In genomic region chr2:75548036-75548573, GRCh38 we compare ENCODE assay signal across 11 cellular contexts. TPM values are rescaled to one million over a fixed set of nuclear protein-coding genes. Genes with fewer than 3 reads are reported as not detected.
DNase-seq lines count a peak whose midpoint lies in the region; ATAC-seq, FAIRE-seq and TF ChIP-seq lines count a peak whose summit lies in the region.
"Had no signal": no experiment of that assay in that cellular context is flagged by ENCODE, and none has a peak within 500 bp of the region (broad histone marks: within the 10 kb centered on the region; RNA-seq: fewer than 3 reads in every experiment).

No MANE protein-coding gene starts in this region.

- H3K27me3 Mint-ChIP-seq in mesothelial cell of epicardium (ENCODE audit: low read depth): no peaks in the 10 kb centered on the region

- no peak overlapping the region for H3K4me3 Mint-ChIP-seq in mesothelial cell of epicardium

- H3K9me2 ChIP-seq in hepatocyte (replicated peaks; ENCODE audit: insufficient read depth): no peaks in the 10 kb centered on the region

- no peak overlapping the region for H3K27ac Mint-ChIP-seq in mesothelial cell of epicardium

- H3K9me3 Mint-ChIP-seq in mesothelial cell of epicardium: no peaks in the 10 kb centered on the region

- peaks cover 4% of the 10 kb centered on the region for H3K4me1 Mint-ChIP-seq in mesothelial cell of epicardium

- H3K4me2 ChIP-seq in hepatocyte: no peak overlapping the region

- H3K36me3 Mint-ChIP-seq in mesothelial cell of epicardium: no peaks in the 10 kb centered on the region

- no peak overlapping the region for H3K4me3 ChIP-seq in hepatocyte
- H3K4me3 ChIP-seq in small intestine (ENCODE audit: low read depth in 1 of 2, low read length in 2 of 2): no peak overlapping the region
- H3K4me3 ChIP-seq: left lung had no signal

- no peak overlapping the region for H2AFZ ChIP-seq in hepatocyte
- H2AFZ ChIP-seq: parathyroid adenoma had no signal

- DNase-seq in COR-L47 (lab: John Stamatoyannopoulos, UW): peak; percentile 33
- peak; percentile 23 for DNase-seq in RCC 7860 (ENCODE audit: low spot score)
- no peak for DNase-seq in hepatocyte (ENCODE audit: low spot score)
- DNase-seq in small intestine: no peak
- no peak for DNase-seq in mesothelial cell of epicardium (ENCODE audit: low spot score in 2 of 2, unreplicated experiment in 2 of 2)
- DNase-seq in stimulated activated CD4-positive, alpha-beta T cell treated with anti-CD3 and anti-CD28 coated beads, Interleukin-15, amount 100 ng/mL, for 24 hours: no peak
- DNase-seq: left lung, T-helper 9 cell had no signal

- no peaks in the 10 kb centered on the region for H3K27me3 ChIP-seq in hepatocyte
- no peaks in the 10 kb centered on the region for H3K27me3 ChIP-seq in small intestine (ENCODE audit: control insufficient read depth in 2 of 2, insufficient read depth in 2 of 2, low read length in 2 of 2)
- H3K27me3 ChIP-seq: left lung had no signal

- ATAC-seq in HG03442 (IDR thresholded peaks at IDR 0.05; ENCODE audit: unreplicated experiment) (peak; percentile 25), GM18873 (IDR thresholded peaks at IDR 0.05; ENCODE audit: low FRiP score, unreplicated experiment) (no peak)
- ATAC-seq: left lung had no signal

- WGBS in hepatocyte (ENCODE audit: low lambda C conversion rate, missing lambda C conversion rate): 48% methylated on average over 2 of the region's 2 CpGs
- 34 to 45% (median 36%) methylated on average over 2 of the region's 2 CpGs for WGBS in small intestine, 3 donors

- H3K27ac ChIP-seq in hepatocyte (peak overlapping the region; percentile 45), small intestine (ENCODE audit: low read depth in 1 of 2, low read length in 1 of 2) (no peak overlapping the region)
- H3K27ac ChIP-seq: left lung, parathyroid adenoma had no signal

- peaks cover 11% of the 10 kb centered on the region for H3K4me1 ChIP-seq in hepatocyte (ENCODE audit: insufficient read depth)
- H3K4me1 ChIP-seq in small intestine (ENCODE audit: control insufficient read depth in 2 of 2, insufficient read depth in 1 of 2, low read depth in 1 of 2, low read length in 1 of 2): no peaks in the 10 kb centered on the region
- H3K4me1 ChIP-seq: left lung, parathyroid adenoma had no signal

- H3K36me3 ChIP-seq in hepatocyte (replicated peaks; ENCODE audit: insufficient read depth, low read depth) (no peaks in the 10 kb centered on the region), small intestine (ENCODE audit: control insufficient read depth in 2 of 2, insufficient read depth in 2 of 2, low read length in 2 of 2) (no peaks in the 10 kb centered on the region)
- H3K36me3 ChIP-seq: left lung had no signal

- FAIRE-seq in RCC 7860 (lab: Jason Lieb, UNC) (no peak), small intestine (lab: Jason Lieb, UNC) (no peak)

- H3K79me2 ChIP-seq in hepatocyte: peaks cover 3% of the 10 kb centered on the region
- H3K79me2 ChIP-seq: parathyroid adenoma had no signal

- H3K9me3 ChIP-seq in hepatocyte (ENCODE audit: low read depth): no peaks in the 10 kb centered on the region
- no peaks in the 10 kb centered on the region for H3K9me3 ChIP-seq in small intestine (ENCODE audit: control insufficient read depth, low read depth)
- H3K9me3 ChIP-seq: left lung had no signal

- H4K20me1 ChIP-seq in hepatocyte (ENCODE audit: insufficient read depth, poor library complexity, severe bottlenecking): no peaks in the 10 kb centered on the region

- TF ChIP-seq CTCF in hepatocyte (IDR thresholded peaks at IDR 0.05; ENCODE audit: poor library complexity) (no peak), mesothelial cell of epicardium (IDR thresholded peaks at IDR 0.05; ENCODE audit: unreplicated experiment) (no peak)

RNA-seq across cellular contexts. Expression of gene EVA1A, which starts 12.6 kb away (rescaled TPM):
- total RNA-seq in hepatocyte: 30.8 and 36.2 TPM in 2 replicates
- 15.3 and 17.2 TPM in 2 replicates for polyA plus RNA-seq in hepatocyte
- polyA plus RNA-seq in small intestine: 1 to 10 TPM in 2 of 3 donors, under 1 TPM in 1; 0.45 to 8.8 (median 1.1) TPM
- total RNA-seq in mesothelial cell of epicardium: 9.3 to 12.0 TPM (median 11.5 TPM) in 3 replicates

Comparison
In these comparisons a context has a peak if more than half of its experiments do, and no peak if none do; other contexts are left out.
1. DNase-seq: peak in COR-L47 (single experiment) and RCC 7860 (single experiment); none in hepatocyte (single experiment), small intestine (single experiment), mesothelial cell of epicardium (0 of 2) and stimulated activated CD4-positive, alpha-beta T cell treated with anti-CD3 and anti-CD28 coated beads, Interleukin-15, amount 100 ng/mL, for 24 hours (single experiment).